In the genomic region with DNA sequence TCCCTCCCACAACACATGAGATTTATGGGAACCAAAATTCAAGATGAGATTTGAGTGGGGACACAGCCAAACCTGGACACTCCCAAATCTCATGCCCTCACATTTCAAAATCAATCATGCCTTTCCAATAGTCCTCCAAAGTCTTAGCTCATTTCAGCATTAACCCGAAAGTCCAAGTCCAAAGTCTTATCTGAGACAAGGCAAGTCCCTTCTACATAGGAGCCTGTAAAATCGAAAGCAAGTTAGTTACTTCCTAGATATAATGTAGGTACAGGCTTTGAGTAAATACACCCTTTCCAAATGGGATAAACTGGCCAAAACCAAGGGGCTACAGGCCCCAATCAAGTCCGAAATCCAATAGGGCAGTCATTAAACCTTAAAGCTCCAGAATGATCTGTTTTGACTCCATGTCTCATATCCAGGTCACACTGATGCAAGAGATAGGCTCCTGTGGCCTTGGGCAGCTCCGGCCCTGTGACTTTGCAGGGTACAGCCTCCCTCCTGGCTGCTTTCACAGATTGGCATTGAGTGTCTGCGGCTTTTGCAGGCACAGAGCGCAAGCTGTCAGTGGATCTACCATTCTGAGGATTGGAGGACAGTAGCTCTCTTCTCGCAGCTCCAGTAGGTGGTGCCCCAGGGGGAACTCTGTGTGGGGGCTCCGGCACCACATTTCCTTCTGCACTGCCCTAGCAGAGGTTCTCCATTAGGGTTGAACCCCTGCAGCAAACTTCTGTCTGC, we compare ENCODE assay signal across 2 cellular contexts.
A peak's percentile ranks its signal among the peaks of the same experiment; 100 is the strongest.
TF ChIP-seq lines count a peak whose summit lies in the region.

No MANE protein-coding gene starts in this region.

TF ChIP-seq in IMR-90, 13 proteins besides CTCF, POLR2A, EP300 and RAD21:
- no peak for TF ChIP-seq FOS (IDR thresholded peaks at IDR 0.05; ENCODE audit: low read depth, low read length)
- TF ChIP-seq MAZ (IDR thresholded peaks at IDR 0.05; ENCODE audit: borderline replicate concordance, low read depth, low read length): no peak
- no peak for TF ChIP-seq NFE2L2 (IDR thresholded peaks at IDR 0.05; ENCODE audit: low read depth, low read length)
- no peak for TF ChIP-seq MXI1 (IDR thresholded peaks at IDR 0.05; ENCODE audit: borderline replicate concordance, low read depth, low read length)
- TF ChIP-seq CEBPB (IDR thresholded peaks at IDR 0.05; ENCODE audit: low read depth, low read length): no peak
- TF ChIP-seq MAFK (IDR thresholded peaks at IDR 0.05; ENCODE audit: low read depth, low read length): no peak
- no peak for TF ChIP-seq RCOR1 (IDR thresholded peaks at IDR 0.05; ENCODE audit: insufficient replicate concordance, low read length)
- TF ChIP-seq RFX5 (IDR thresholded peaks at IDR 0.05; ENCODE audit: low read depth, low read length): no peak
- no peak for TF ChIP-seq BHLHE40 (IDR thresholded peaks at IDR 0.05; ENCODE audit: low read depth, low read length)
- TF ChIP-seq ELK1 (IDR thresholded peaks at IDR 0.05; ENCODE audit: borderline replicate concordance, low read depth, low read length): no peak
- no peak for TF ChIP-seq USF2 (IDR thresholded peaks at IDR 0.05; ENCODE audit: low read depth, low read length)
- no peak for TF ChIP-seq CHD1 (IDR thresholded peaks at IDR 0.05; ENCODE audit: low read depth, low read length)

TF ChIP-seq in HepG2, 621 proteins besides CTCF, POLR2A, EP300 and RAD21:
- TF ChIP-seq ZBTB1 (CRISPR knock-in tag; IDR thresholded peaks at IDR 0.05; ENCODE audit: borderline replicate concordance): no peak
- no peak for TF ChIP-seq HHEX (CRISPR knock-in tag; IDR thresholded peaks at IDR 0.05)
- no peak for TF ChIP-seq ZBTB2 (CRISPR knock-in tag; IDR thresholded peaks at IDR 0.05; ENCODE audit: low read depth)
- TF ChIP-seq, protein P1, sequence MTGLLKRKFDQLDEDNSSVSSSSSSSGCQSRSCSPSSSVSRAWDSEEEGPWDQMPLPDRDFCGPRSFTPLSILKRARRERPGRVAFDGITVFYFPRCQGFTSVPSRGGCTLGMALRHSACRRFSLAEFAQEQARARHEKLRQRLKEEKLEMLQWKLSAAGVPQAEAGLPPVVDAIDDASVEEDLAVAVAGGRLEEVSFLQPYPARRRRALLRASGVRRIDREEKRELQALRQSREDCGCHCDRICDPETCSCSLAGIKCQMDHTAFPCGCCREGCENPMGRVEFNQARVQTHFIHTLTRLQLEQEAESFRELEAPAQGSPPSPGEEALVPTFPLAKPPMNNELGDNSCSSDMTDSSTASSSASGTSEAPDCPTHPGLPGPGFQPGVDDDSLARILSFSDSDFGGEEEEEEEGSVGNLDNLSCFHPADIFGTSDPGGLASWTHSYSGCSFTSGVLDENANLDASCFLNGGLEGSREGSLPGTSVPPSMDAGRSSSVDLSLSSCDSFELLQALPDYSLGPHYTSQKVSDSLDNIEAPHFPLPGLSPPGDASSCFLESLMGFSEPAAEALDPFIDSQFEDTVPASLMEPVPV (CRISPR knock-in tag; IDR thresholded peaks at IDR 0.05): no peak
- TF ChIP-seq HNRNPK (IDR thresholded peaks at IDR 0.05; ENCODE audit: low read depth, low read length, poor library complexity, severe bottlenecking): no peak
- TF ChIP-seq HOXA7 (CRISPR knock-in tag; IDR thresholded peaks at IDR 0.05): no peak
- no peak for TF ChIP-seq ZNF451 (CRISPR knock-in tag; IDR thresholded peaks at IDR 0.05)
- no peak for TF ChIP-seq NCOR1 (IDR thresholded peaks at IDR 0.05; ENCODE audit: borderline replicate concordance, low read length)
- TF ChIP-seq SALL1 (CRISPR knock-in tag; IDR thresholded peaks at IDR 0.05): no peak
- no peak for TF ChIP-seq ETV5 (CRISPR knock-in tag; IDR thresholded peaks at IDR 0.05; ENCODE audit: borderline replicate concordance)
- TF ChIP-seq ZBTB33 (CRISPR knock-in tag; IDR thresholded peaks at IDR 0.05): peak; percentile 33; the same call in 1 of the 2 replicates
- TF ChIP-seq, protein P2, sequence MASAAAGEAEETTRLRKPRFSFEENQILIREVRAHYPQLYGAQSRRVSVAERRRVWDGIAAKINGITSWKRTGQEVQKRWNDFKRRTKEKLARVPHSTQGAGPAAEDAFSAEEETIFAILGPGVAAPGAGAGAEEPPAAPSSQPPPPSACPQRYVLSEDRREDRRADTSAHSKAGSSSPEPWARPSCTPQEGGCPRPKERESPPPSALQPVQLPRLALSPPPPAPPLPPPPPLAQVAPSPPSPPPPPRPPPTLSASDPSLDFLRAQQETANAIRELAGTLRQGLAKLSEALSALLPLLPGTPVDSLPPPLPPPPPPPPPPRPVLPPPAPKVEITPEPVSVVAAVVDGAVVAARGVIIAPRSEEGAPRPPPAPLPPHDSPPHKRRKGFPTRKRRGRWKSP (CRISPR knock-in tag; IDR thresholded peaks at IDR 0.05): no peak
- no peak for TF ChIP-seq FOXJ3 (CRISPR knock-in tag; IDR thresholded peaks at IDR 0.05; ENCODE audit: borderline replicate concordance)
- 0 out of 2 replicates have a peak, but pooled peaks have one; percentile 23 for TF ChIP-seq HNF1B (CRISPR knock-in tag; IDR thresholded peaks at IDR 0.05)
- peak; percentile 24; the same call in 1 of the 2 replicates for TF ChIP-seq HNF4A (CRISPR knock-in tag; IDR thresholded peaks at IDR 0.05)
